Comparison of ENCODE assay signal across 11 cellular contexts in the genomic region with DNA sequence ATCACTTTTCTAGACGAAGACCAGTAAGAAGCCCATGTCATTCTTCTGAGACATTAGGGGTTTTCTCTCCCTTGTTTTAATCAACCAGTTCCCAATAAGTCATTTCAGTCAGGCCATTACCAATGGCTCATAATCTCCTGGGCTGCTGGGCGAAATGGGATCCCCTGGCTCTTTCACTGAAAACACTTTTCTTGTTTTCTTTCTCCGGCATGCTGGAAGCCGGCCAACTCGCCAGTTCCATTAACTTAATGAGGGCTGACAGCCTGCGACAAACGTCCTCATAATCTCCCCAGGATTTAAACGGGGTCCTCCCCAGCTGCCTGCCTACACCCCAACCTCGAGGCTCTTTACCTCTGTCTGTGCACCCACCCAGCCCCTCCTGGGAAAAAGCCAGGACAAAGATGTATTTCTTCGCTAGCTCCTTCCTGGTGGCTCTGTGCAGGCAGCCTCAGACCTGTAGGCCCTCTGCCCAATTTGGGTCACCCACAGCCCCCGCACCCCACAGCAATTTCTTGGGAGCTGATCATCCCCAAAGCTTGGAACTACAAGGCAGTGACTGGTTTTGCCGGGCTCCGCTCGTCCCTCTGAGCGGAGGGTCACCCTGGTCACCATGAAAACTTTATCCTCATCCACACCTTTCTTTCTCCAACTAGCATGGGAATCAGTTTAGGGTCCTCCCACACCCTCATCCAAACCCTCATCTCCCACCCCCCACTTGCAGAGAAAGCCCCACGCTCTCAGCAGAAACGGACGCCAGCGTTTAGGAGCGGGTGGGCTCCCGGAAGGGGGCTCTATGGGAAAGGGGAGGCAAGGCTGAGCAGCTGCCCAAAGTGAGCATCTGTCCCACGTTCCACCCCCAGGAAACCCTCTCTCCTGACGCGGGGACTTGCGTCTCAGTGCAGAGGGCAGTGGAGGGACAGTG. TPM values are rescaled to one million over a fixed set of nuclear protein-coding genes. Genes with fewer than 3 reads are reported as not detected.
DNase-seq lines count a peak whose midpoint lies in the region; ATAC-seq, FAIRE-seq and TF ChIP-seq lines count a peak whose summit lies in the region.
"Had no signal": no experiment of that assay in that cellular context is flagged by ENCODE, and none has a peak within 500 bp of the region (broad histone marks: within the 10 kb centered on the region; RNA-seq: fewer than 3 reads in every experiment).

No MANE protein-coding gene starts in this region.

- H3K9me2 ChIP-seq in GM23338 (ENCODE audit: insufficient read depth): no peaks in the 10 kb centered on the region

- intact Hi-C loops in Right ventricle myocardium inferior (cut with DNase I) (no loop called here), left cardiac atrium (cut with DNase I) (no loop called here), lower lobe of right lung (cut with DNase I) (no loop called here), upper lobe of right lung (cut with DNase I) (no loop called here)

- H3K27ac ChIP-seq in lower lobe of right lung: no peak overlapping the region
- no peak overlapping the region for H3K27ac ChIP-seq in upper lobe of right lung
- H3K27ac ChIP-seq in GM23338 (ENCODE audit: low read depth): no peak overlapping the region
- H3K27ac ChIP-seq in small intestine (ENCODE audit: low read depth in 1 of 2, low read length in 1 of 2): no peak overlapping the region
- H3K27ac ChIP-seq: colonic mucosa had no signal

- H3K36me3 ChIP-seq in lower lobe of right lung (no peaks in the 10 kb centered on the region), upper lobe of right lung (no peaks in the 10 kb centered on the region), GM23338 (ENCODE audit: insufficient read depth) (no peaks in the 10 kb centered on the region), small intestine (ENCODE audit: control insufficient read depth in 2 of 2, insufficient read depth in 2 of 2, low read length in 2 of 2) (no peaks in the 10 kb centered on the region)
- H3K36me3 ChIP-seq: colonic mucosa had no signal

- ATAC-seq in Right ventricle myocardium inferior (no peak), left cardiac atrium (no peak), lower lobe of right lung (no peak), upper lobe of right lung (no peak), GM23338 (no peak)
- ATAC-seq: activated CD4-positive, alpha-beta T cell treated with anti-CD3 and anti-CD28 coated beads for 36 hours had no signal

- H3K4me1 ChIP-seq in lower lobe of right lung (no peaks in the 10 kb centered on the region), upper lobe of right lung (no peaks in the 10 kb centered on the region), GM23338 (ENCODE audit: insufficient read depth) (no peaks in the 10 kb centered on the region), small intestine (ENCODE audit: control insufficient read depth in 2 of 2, insufficient read depth in 1 of 2, low read depth in 1 of 2, low read length in 1 of 2) (no peaks in the 10 kb centered on the region)
- H3K4me1 ChIP-seq: colonic mucosa had no signal

- no peak overlapping the region for H3K4me2 ChIP-seq in GM23338

- no peak overlapping the region for H2AFZ ChIP-seq in GM23338

- H3K4me3 Mint-ChIP-seq in GM23338: no peak overlapping the region
- H3K4me3 Mint-ChIP-seq: activated CD4-positive, alpha-beta T cell treated with anti-CD3 and anti-CD28 coated beads for 36 hours had no signal

- peaks cover 7% of the 10 kb centered on the region; the same call in 2 of the 3 replicates for H3K9me3 Mint-ChIP-seq in GM23338

- H3F3A ChIP-seq in GM23338 (replicated peaks; ENCODE audit: low read depth): no peaks in the 10 kb centered on the region

- H3K27me3 Mint-ChIP-seq in GM23338 (ENCODE audit: insufficient read depth, low read depth, poor library complexity): peaks cover 51% of the 10 kb centered on the region
- H3K27me3 Mint-ChIP-seq: activated CD4-positive, alpha-beta T cell treated with anti-CD3 and anti-CD28 coated beads for 36 hours had no signal

- H3K9me3 ChIP-seq in lower lobe of right lung: no peaks in the 10 kb centered on the region
- H3K9me3 ChIP-seq in upper lobe of right lung: no peaks in the 10 kb centered on the region
- no peaks in the 10 kb centered on the region for H3K9me3 ChIP-seq in small intestine (ENCODE audit: control insufficient read depth, low read depth)
- H3K9me3 ChIP-seq: colonic mucosa had no signal

- no peak for FAIRE-seq in small intestine (lab: Jason Lieb, UNC)

- DNase-seq in Right ventricle myocardium inferior (ENCODE audit: missing footprints) (peak; percentile 54), left cardiac atrium (no peak), NCI-H82 treated with DMSO at 0.1 percent for 48 hours (lab: John Stamatoyannopoulos, UW; ENCODE audit: unreplicated experiment) (peak; percentile 12), lower lobe of right lung (peak; percentile 29), upper lobe of right lung (peak; percentile 56), GM23338 (ENCODE audit: low spot score) (no peak), small intestine (no peak), erythroblast (lab: John Stamatoyannopoulos, UW) (no peak)
- DNase-seq: activated CD4-positive, alpha-beta T cell treated with anti-CD3 and anti-CD28 coated beads for 36 hours; colonic mucosa had no signal

- H3K4me3 ChIP-seq in lower lobe of right lung (no peak overlapping the region), upper lobe of right lung (no peak overlapping the region), GM23338 (no peak overlapping the region), small intestine (ENCODE audit: low read depth in 1 of 2, low read length in 2 of 2) (no peak overlapping the region)
- H3K4me3 ChIP-seq: colonic mucosa had no signal

- H3K36me3 Mint-ChIP-seq in GM23338 (ENCODE audit: low read depth): no peaks in the 10 kb centered on the region; the same call in 2 of the 3 replicates

- TF ChIP-seq CTCF in lower lobe of right lung (IDR thresholded peaks at IDR 0.05) (no peak), upper lobe of right lung (IDR thresholded peaks at IDR 0.05) (no peak), GM23338 (conservative IDR thresholded peaks at IDR 0.05; ENCODE audit: low read depth in 2 of 2) (no peak)

- H3K27ac Mint-ChIP-seq in GM23338: no peak overlapping the region
- H3K27ac Mint-ChIP-seq: activated CD4-positive, alpha-beta T cell treated with anti-CD3 and anti-CD28 coated beads for 36 hours; activated T-helper 2 cell treated with anti-CD3 and anti-CD28 coated beads, Interferon-gamma antibody, Interleukin-2, Interleukin-4, amounts not matched to agents 10 μg/mL and 5 μg/mL and 100 μg/mL, durations not matched to agents 14 hours and 24 hours and 36 hours had no signal

- no peak for TF ChIP-seq POLR2A in erythroblast (IDR thresholded peaks at IDR 0.05; ENCODE audit: low read length)

- no peaks in the 10 kb centered on the region for H4K20me1 ChIP-seq in GM23338 (replicated peaks; ENCODE audit: insufficient read depth)

- H3K79me2 ChIP-seq in GM23338 (replicated peaks; ENCODE audit: insufficient read depth): no peaks in the 10 kb centered on the region

- 75 to 79% (median 77%) methylated on average over 25 of the region's 25 CpGs for WGBS in small intestine, 3 donors

- H3K27me3 ChIP-seq in lower lobe of right lung (ENCODE audit: low read depth) (no peaks in the 10 kb centered on the region), upper lobe of right lung (no peaks in the 10 kb centered on the region), GM23338 (ENCODE audit: insufficient read depth) (peaks cover 37% of the 10 kb centered on the region), small intestine (ENCODE audit: control insufficient read depth in 2 of 2, insufficient read depth in 2 of 2, low read length in 2 of 2) (no peaks in the 10 kb centered on the region)
- H3K27me3 ChIP-seq: colonic mucosa had no signal

- H3K4me1 Mint-ChIP-seq in GM23338: peaks cover 3% of the 10 kb centered on the region; the same call in 1 of the 3 replicates
- H3K4me1 Mint-ChIP-seq: activated CD4-positive, alpha-beta T cell treated with anti-CD3 and anti-CD28 coated beads for 36 hours had no signal

TF ChIP-seq in GM23338, 12 proteins besides CTCF, POLR2A, EP300 and RAD21 (continues in another document):
- TF ChIP-seq JUNB (IDR thresholded peaks at IDR 0.05; ENCODE audit: unreplicated experiment): no peak
- TF ChIP-seq, protein P1, sequence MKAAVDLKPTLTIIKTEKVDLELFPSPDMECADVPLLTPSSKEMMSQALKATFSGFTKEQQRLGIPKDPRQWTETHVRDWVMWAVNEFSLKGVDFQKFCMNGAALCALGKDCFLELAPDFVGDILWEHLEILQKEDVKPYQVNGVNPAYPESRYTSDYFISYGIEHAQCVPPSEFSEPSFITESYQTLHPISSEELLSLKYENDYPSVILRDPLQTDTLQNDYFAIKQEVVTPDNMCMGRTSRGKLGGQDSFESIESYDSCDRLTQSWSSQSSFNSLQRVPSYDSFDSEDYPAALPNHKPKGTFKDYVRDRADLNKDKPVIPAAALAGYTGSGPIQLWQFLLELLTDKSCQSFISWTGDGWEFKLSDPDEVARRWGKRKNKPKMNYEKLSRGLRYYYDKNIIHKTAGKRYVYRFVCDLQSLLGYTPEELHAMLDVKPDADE (IDR thresholded peaks at IDR 0.05): no peak
- TF ChIP-seq POLR2AphosphoS5 (IDR thresholded peaks at IDR 0.05; ENCODE audit: low read depth): no peak
- no peak for TF ChIP-seq STAT1 (IDR thresholded peaks at IDR 0.05; ENCODE audit: unreplicated experiment)
- no peak for TF ChIP-seq EZH2 (IDR thresholded peaks at IDR 0.05; ENCODE audit: low read depth, unreplicated experiment)
- TF ChIP-seq EZH2phosphoT487 (IDR thresholded peaks at IDR 0.05; ENCODE audit: unreplicated experiment): no peak

RNA-seq across cellular contexts. Expression of gene KCNQ1OT1, which starts 51.1 kb away (rescaled TPM):
- total RNA-seq in Right ventricle myocardium inferior (0.32 TPM), left cardiac atrium (under 1 TPM; 0.59 to 0.81 TPM), lower lobe of right lung (1.6 TPM), upper lobe of right lung (2.0 TPM)
- total RNA-seq in GM23338 (2014; rRNA removed; shearing (Covaris generic)): 2.8 and 4.2 TPM in 2 replicates
- polyA plus RNA-seq in GM23338 (2016; fragmentation: Nextera tagmentation; extraction: Ambion mirVana) (0.89 and 1.5 TPM in 2 replicates), small intestine (under 1 TPM; under 0.01 to 0.22 (median under 0.01) TPM)

Comparison
In these comparisons a context has a peak if more than half of its experiments do, and no peak if none do; other contexts are left out.
1. DNase-seq: peak in Right ventricle myocardium inferior (single experiment), NCI-H82 treated with DMSO at 0.1 percent for 48 hours (single experiment), lower lobe of right lung (single experiment) and upper lobe of right lung (single experiment); none in left cardiac atrium (single experiment), GM23338 (single experiment), small intestine (single experiment) and erythroblast (0 of 2).